11 cellular contexts compared by ENCODE assay signal in the genomic region with DNA sequence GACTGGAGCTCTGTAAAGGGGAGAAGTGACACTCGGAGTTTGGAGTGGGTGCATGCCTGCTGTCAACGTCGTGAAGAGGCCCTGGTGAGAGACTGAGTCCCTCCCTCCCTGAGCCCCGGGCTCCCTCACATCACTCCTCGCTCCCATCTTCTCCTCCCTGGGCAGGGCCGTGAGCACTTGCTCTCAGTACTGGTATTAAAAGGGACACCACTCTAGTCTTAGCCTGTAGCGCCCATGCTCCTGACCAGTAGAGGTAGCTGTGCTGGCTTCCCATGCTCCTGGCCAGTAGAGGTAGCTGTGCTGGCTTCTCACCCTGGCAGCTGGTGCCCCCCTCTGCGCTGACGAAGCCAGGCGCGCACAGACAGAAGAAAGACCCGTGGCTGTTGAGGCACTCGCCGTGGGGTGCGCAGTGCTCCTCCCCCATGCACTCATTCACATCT. TPM values are rescaled to one million over a fixed set of nuclear protein-coding genes. Genes with fewer than 3 reads are reported as not detected.
DNase-seq lines count a peak whose midpoint lies in the region; ATAC-seq lines count a peak whose summit lies in the region.
"Had no signal": no experiment of that assay in that cellular context is flagged by ENCODE, and none has a peak within 500 bp of the region (broad histone marks: within the 10 kb centered on the region; RNA-seq: fewer than 3 reads in every experiment).

No MANE protein-coding gene starts in this region.

- no peak for ATAC-seq in HG02973 (IDR thresholded peaks at IDR 0.05; ENCODE audit: unreplicated experiment)
- ATAC-seq: CD8-positive, alpha-beta T cell had no signal

- DNase-seq in NCI-H82 (lab: John Stamatoyannopoulos, UW) (peak; percentile 79), NCI-H82 treated with DMSO at 0.1 percent for 48 hours (lab: John Stamatoyannopoulos, UW; ENCODE audit: unreplicated experiment) (no peak), NCI-H2107 (lab: John Stamatoyannopoulos, UW) (peak; percentile 55), dermis blood vessel endothelial cell (peak; percentile 35), posterior vena cava (ENCODE audit: low spot score) (peak; percentile 64), AG08396 (ENCODE audit: low spot score) (no peak), midbrain (lab: John Stamatoyannopoulos, UW) (no peak)
- DNase-seq: CD8-positive, alpha-beta T cell; hippocampal formation; NCI-H1694 had no signal

- intact Hi-C loops in posterior vena cava (cut with DNase I) = no loop called here

RNA-seq across cellular contexts. Expression of a gene that starts 14.7 kb away (rescaled TPM):
- total RNA-seq in dermis blood vessel endothelial cell (17.0 and 19.1 TPM in 2 replicates), posterior vena cava (10 to 100 TPM in 1 of 2 donors, 1 to 10 TPM in 1; 9.3 to 12.9 TPM)

RNA-seq across cellular contexts. Expression of a gene that starts 15.2 kb away (rescaled TPM):
- 205 and 322 TPM in 2 replicates for total RNA-seq in dermis blood vessel endothelial cell
- 100 to 1,000 TPM; 147 to 224 TPM for total RNA-seq in posterior vena cava

Comparison
In these comparisons a context has a peak if more than half of its experiments do, and no peak if none do; other contexts are left out.
1. DNase-seq: peak in NCI-H82 (single experiment), NCI-H2107 (single experiment), dermis blood vessel endothelial cell (single experiment) and posterior vena cava (single experiment); none in NCI-H82 treated with DMSO at 0.1 percent for 48 hours (single experiment), AG08396 (single experiment) and midbrain (single experiment).